Comparison of ENCODE assay signal across 14 cellular contexts in genomic region chr15:98875309-98875708, GRCh38.
DNase-seq lines count a peak whose midpoint lies in the region; ATAC-seq and TF ChIP-seq lines count a peak whose summit lies in the region.
"Had no signal": no experiment of that assay in that cellular context is flagged by ENCODE, and none has a peak within 500 bp of the region (broad histone marks: within the 10 kb centered on the region; RNA-seq: fewer than 3 reads in every experiment).

No MANE protein-coding gene starts in this region.

- TF ChIP-seq POLR2A in breast epithelium (IDR thresholded peaks at IDR 0.05): no peak
- no peak for TF ChIP-seq POLR2A in transverse colon (IDR thresholded peaks at IDR 0.05)

- no peak overlapping the region for H2BK120ac ChIP-seq in mesenchymal stem cell (ENCODE audit: low read depth, low read length)

- 83% methylated on average over 2 of the region's 3 CpGs for WGBS in mesenchymal stem cell
- 61 to 66% methylated on average over 3 of the region's 3 CpGs for WGBS in transverse colon (ENCODE audit: low coverage in 1 of 2), 2 donors

- peaks cover 5 to 13% of the 10 kb centered on the region in 2 donors for H3K4me1 ChIP-seq in breast epithelium
- H3K4me1 ChIP-seq in mesenchymal stem cell (ENCODE audit: control insufficient read depth, insufficient read depth, low read depth, low read length): peaks cover 16% of the 10 kb centered on the region
- peaks cover 8 to 36% (median 18%) of the 10 kb centered on the region in 4 donors for H3K4me1 ChIP-seq in transverse colon

- H2BK15ac ChIP-seq in mesenchymal stem cell (ENCODE audit: low read depth, poor library complexity, severe bottlenecking): no peak overlapping the region

- H3K9ac ChIP-seq in mesenchymal stem cell (ENCODE audit: low read length): peak overlapping the region; percentile 37

- H2BK5ac ChIP-seq in mesenchymal stem cell (ENCODE audit: low read depth, low read length, poor library complexity, severe bottlenecking): no peak overlapping the region

- H3K27ac ChIP-seq in breast epithelium (peak overlapping the region; percentile 55 to 66), mesenchymal stem cell (ENCODE audit: low read length, poor library complexity, severe bottlenecking) (no peak overlapping the region), transverse colon (peak overlapping the region in 3 of 4 donors; percentile 12 to 58 (median 33))

- TF ChIP-seq CTCF in breast epithelium (IDR thresholded peaks at IDR 0.05) (no peak), transverse colon (IDR thresholded peaks at IDR 0.05) (no peak)

- no peak overlapping the region for H2AFZ ChIP-seq in mesenchymal stem cell (ENCODE audit: low read depth, low read length)

- H3K14ac ChIP-seq in mesenchymal stem cell (ENCODE audit: low read length in 2 of 2): no peak overlapping the region

- peaks cover 26% of the 10 kb centered on the region for H3K79me1 ChIP-seq in mesenchymal stem cell (replicated peaks; ENCODE audit: low read length, poor library complexity, severe bottlenecking)

- intact Hi-C loops in breast epithelium (cut with DNase I; ENCODE audit: low total_unique reads): no loop called here
- intact Hi-C loops in transverse colon (cut with DNase I; ENCODE audit: low total_unique reads): no loop called here

- no peak overlapping the region for H4K91ac ChIP-seq in mesenchymal stem cell (ENCODE audit: low read length)

- no peak for TF ChIP-seq EP300 in transverse colon (IDR thresholded peaks at IDR 0.05; ENCODE audit: low read depth)

- no peak overlapping the region for H2AK5ac ChIP-seq in mesenchymal stem cell (ENCODE audit: low read length, severe bottlenecking)

- H3K9me3 ChIP-seq in breast epithelium (no peaks in the 10 kb centered on the region), mesenchymal stem cell (ENCODE audit: control insufficient read depth, low read length) (no peaks in the 10 kb centered on the region), transverse colon (no peaks in the 10 kb centered on the region)
- H3K9me3 ChIP-seq: tibial nerve had no signal

- no peak overlapping the region for H2BK12ac ChIP-seq in mesenchymal stem cell (ENCODE audit: low read length in 2 of 2)

- no peak overlapping the region for H4K8ac ChIP-seq in mesenchymal stem cell (ENCODE audit: low read length)

- in situ Hi-C loops in transverse colon (cut with MboI; ENCODE audit: low pct_ligation_motif_present in 1 of 4, low pct_unique_long_range_greater_than_20kb in 1 of 4, low sequenced_read_pairs in 3 of 4): loop anchor here in 2 of 4 donors (25.0 kb wide), 1 partner anchor 363 kb away; no protein-coding TSS in a partner anchor

- H3K4me3 ChIP-seq in breast epithelium: no peak overlapping the region
- H3K4me3 ChIP-seq in mesenchymal stem cell (ENCODE audit: insufficient read depth in 1 of 2, low read depth in 1 of 2, low read length in 2 of 2): peak overlapping the region in 1 of 2 experiments; percentile 31
- no peak overlapping the region for H3K4me3 ChIP-seq in transverse colon
- H3K4me3 ChIP-seq: tibial nerve had no signal

- peak overlapping the region in 1 of 2 experiments; percentile 35 for H3K18ac ChIP-seq in mesenchymal stem cell (ENCODE audit: low read depth in 1 of 2, low read length in 2 of 2)

- ATAC-seq in GM18517 (IDR thresholded peaks at IDR 0.05; ENCODE audit: unreplicated experiment) (no peak), GM21723 (IDR thresholded peaks at IDR 0.05; ENCODE audit: unreplicated experiment) (no peak)
- no peak for ATAC-seq in activated CD4-positive, CD25-positive, alpha-beta regulatory T cell treated with anti-CD3 and anti-CD28 coated beads, Interleukin-2, amount 50 U/mL, for 24 hours
- ATAC-seq: naive thymus-derived CD4-positive, alpha-beta T cell had no signal

- peak overlapping the region in 1 of 2 experiments; percentile 19 for H3K4ac ChIP-seq in mesenchymal stem cell (ENCODE audit: low read depth in 1 of 2, low read length in 2 of 2)

- H3K4me2 ChIP-seq in mesenchymal stem cell (ENCODE audit: low read length, poor library complexity, severe bottlenecking): no peak overlapping the region

- H3K23ac ChIP-seq in mesenchymal stem cell (ENCODE audit: low read length in 2 of 2): no peak overlapping the region

- H3K27me3 ChIP-seq in breast epithelium (no peaks in the 10 kb centered on the region), mesenchymal stem cell (ENCODE audit: control insufficient read depth in 1 of 2, insufficient read depth in 1 of 2, low read length in 2 of 2) (no peaks in the 10 kb centered on the region), transverse colon (no peaks in the 10 kb centered on the region)
- H3K27me3 ChIP-seq: tibial nerve had no signal

- H3K36me3 ChIP-seq in breast epithelium (no peaks in the 10 kb centered on the region), mesenchymal stem cell (ENCODE audit: control insufficient read depth in 1 of 2, insufficient read depth in 2 of 2, low read depth in 1 of 2, low read length in 2 of 2) (no peaks in the 10 kb centered on the region), transverse colon (no peaks in the 10 kb centered on the region)
- H3K36me3 ChIP-seq: tibial nerve had no signal

- peak; percentile 14 for DNase-seq in SKM-1 treated with dmso at 0.1 percent for 144 hours (lab: John Stamatoyannopoulos, UW; ENCODE audit: unreplicated experiment)
- no peak for DNase-seq in SKM-1 (lab: John Stamatoyannopoulos, UW; ENCODE audit: unreplicated experiment)
- DNase-seq in breast epithelium (ENCODE audit: low spot score in 2 of 2): no peak
- DNase-seq in mesenchymal stem cell: no peak
- DNase-seq in transverse colon: no peak
- DNase-seq: activated naive CD4-positive, alpha-beta T cell treated with Interleukin-2 at 50 U/mL for 16 hours; Calu3; naive thymus-derived CD4-positive, alpha-beta T cell; NCI-H1436 treated with DMSO at 0.1 percent for 48 hours; NCI-H524 had no signal
